Comparison of ENCODE assay signal across 9 cellular contexts in the genomic region with DNA sequence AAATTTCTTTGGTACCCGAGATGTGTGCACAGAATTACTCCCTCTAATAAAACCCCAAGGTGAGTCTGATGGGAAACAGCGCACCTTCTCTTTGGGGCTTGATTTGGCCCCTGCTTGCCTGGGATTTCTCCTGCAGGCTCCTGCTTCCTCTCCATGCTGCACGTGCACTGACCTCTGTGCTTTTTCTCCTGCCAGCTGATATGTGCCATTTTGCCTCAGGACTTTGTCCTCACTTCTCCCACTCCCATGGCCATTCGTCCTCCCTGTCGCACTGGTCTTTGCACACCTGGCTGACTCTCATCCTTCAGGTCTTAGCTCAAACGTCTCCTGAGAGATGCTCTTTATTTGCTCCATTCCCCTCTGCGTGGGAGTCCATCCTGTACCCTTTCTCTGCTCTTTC. TPM values are rescaled to one million over a fixed set of nuclear protein-coding genes. Genes with fewer than 3 reads are reported as not detected.
DNase-seq lines count a peak whose midpoint lies in the region; ATAC-seq and TF ChIP-seq lines count a peak whose summit lies in the region.
"Had no signal": no experiment of that assay in that cellular context is flagged by ENCODE, and none has a peak within 500 bp of the region (broad histone marks: within the 10 kb centered on the region; RNA-seq: fewer than 3 reads in every experiment).

No MANE protein-coding gene starts in this region.

- TF ChIP-seq CTCF in CD8-positive, alpha-beta T cell (IDR thresholded peaks at IDR 0.05), result no peak
- TF ChIP-seq CTCF in epithelial cell of proximal tubule (conservative IDR thresholded peaks at IDR 0.05; ENCODE audit: low read depth, low read length) (no peak), osteocyte (IDR thresholded peaks at IDR 0.05) (no peak)

- no peak for DNase-seq in CD8-positive, alpha-beta T cell
- DNase-seq in SK-N-MC (ENCODE audit: low read depth, low spot score) (no peak), epithelial cell of proximal tubule (ENCODE audit: low read depth) (no peak), osteocyte (ENCODE audit: extremely low spot score, unreplicated experiment) (no peak), NCI-H524 treated with DMSO at 0.1 percent for 48 hours (lab: John Stamatoyannopoulos, UW) (no peak), NCI-H2029 treated with DMSO at 0.1 percent for 48 hours (lab: John Stamatoyannopoulos, UW) (no peak)
- DNase-seq in stimulated activated CD4-positive, alpha-beta T cell treated with anti-CD3 and anti-CD28 coated beads, Interleukin-1b, Interleukin-23, amount 100 ng/mL, for 48 hours, result no peak
- DNase-seq: NCI-H2227 treated with DMSO at 0.1 percent for 48 hours had no signal

- no peak overlapping the region for H3K9ac ChIP-seq in SK-N-MC (ENCODE audit: insufficient read length)

- no peaks in the 10 kb centered on the region for H3K27me3 ChIP-seq in CD8-positive, alpha-beta T cell (ENCODE audit: insufficient read depth, low read length)

- peaks cover 6% of the 10 kb centered on the region for H3K9me3 ChIP-seq in CD8-positive, alpha-beta T cell (ENCODE audit: low read length)
- peaks cover 10% of the 10 kb centered on the region; the same call in 1 of the 2 replicates for H3K9me3 ChIP-seq in SK-N-MC (ENCODE audit: low read depth, low read length)

- no peaks in the 10 kb centered on the region for H3K36me3 ChIP-seq in CD8-positive, alpha-beta T cell (ENCODE audit: insufficient read depth, low read length)
- H3K36me3 ChIP-seq in SK-N-MC (ENCODE audit: insufficient read depth, low read length), result peaks cover 33% of the 10 kb centered on the region

- no peak for ATAC-seq in CD8-positive, alpha-beta T cell
- no peak for ATAC-seq in GM19324 (IDR thresholded peaks at IDR 0.05; ENCODE audit: low FRiP score, unreplicated experiment)

- H3K4me3 Mint-ChIP-seq in CD8-positive, alpha-beta T cell, result peak overlapping the region; percentile 88
- peak overlapping the region; percentile 33 for H3K4me3 Mint-ChIP-seq in osteocyte (ENCODE audit: unreplicated experiment)

- intact Hi-C loops in CD8-positive, alpha-beta T cell (cut with DNase I, micrococcal nuclease), result loop anchor here in 1 of 2 experiments (5.0 kb wide), 1 partner anchor 316 kb away; a partner anchor contains a TSS

- H3K4me3 ChIP-seq in CD8-positive, alpha-beta T cell (ENCODE audit: low read depth, low read length), result no peak overlapping the region
- peak overlapping the region; percentile 82 for H3K4me3 ChIP-seq in SK-N-MC
- H3K4me3 ChIP-seq in epithelial cell of proximal tubule (ENCODE audit: low read depth, low read length), result peak overlapping the region; percentile 97

- POLR2A ChIA-PET in CD8-positive, alpha-beta T cell (lab: Charles Lee), result interaction anchor here (0.6 to 2.8 kb wide), 3 partner anchors 7 to 11 kb away, joined by 4 to 24 read pairs (median 6); a partner anchor contains a TSS

- CTCF ChIA-PET in CD8-positive, alpha-beta T cell (lab: Charles Lee), result interaction anchor here (1.1 to 1.3 kb wide), 5 partner anchors 11 to 54 kb away, joined by 3 to 5 read pairs (median 3); a partner anchor contains a TSS

- H3K4me1 Mint-ChIP-seq in CD8-positive, alpha-beta T cell (ENCODE audit: low read depth), result peaks cover 43% of the 10 kb centered on the region
- peaks cover 13% of the 10 kb centered on the region for H3K4me1 Mint-ChIP-seq in osteocyte (ENCODE audit: unreplicated experiment)

- no peak overlapping the region for H3K27ac ChIP-seq in CD8-positive, alpha-beta T cell (ENCODE audit: low read depth, low read length)
- no peak overlapping the region for H3K27ac ChIP-seq in SK-N-MC

- peak overlapping the region; percentile 19 for H3K27ac Mint-ChIP-seq in CD8-positive, alpha-beta T cell
- no peak overlapping the region for H3K27ac Mint-ChIP-seq in osteocyte (ENCODE audit: unreplicated experiment)

- H3K36me3 Mint-ChIP-seq in CD8-positive, alpha-beta T cell, result peaks cover 31% of the 10 kb centered on the region
- no peaks in the 10 kb centered on the region for H3K36me3 Mint-ChIP-seq in osteocyte (ENCODE audit: unreplicated experiment)

- peaks cover 5% of the 10 kb centered on the region for H3K9me3 Mint-ChIP-seq in CD8-positive, alpha-beta T cell
- no peaks in the 10 kb centered on the region for H3K9me3 Mint-ChIP-seq in osteocyte (ENCODE audit: unreplicated experiment)

- peaks cover 28% of the 10 kb centered on the region for H3K4me1 ChIP-seq in CD8-positive, alpha-beta T cell (ENCODE audit: insufficient read depth, low read length)

- H3K27me3 Mint-ChIP-seq in CD8-positive, alpha-beta T cell (ENCODE audit: low read depth), result no peaks in the 10 kb centered on the region
- H3K27me3 Mint-ChIP-seq in osteocyte (ENCODE audit: unreplicated experiment), result peaks cover 7% of the 10 kb centered on the region

RNA-seq across cellular contexts. Expression of a gene that starts 1.2 kb away (rescaled TPM):
- total RNA-seq in CD8-positive, alpha-beta T cell, result 1 to 10 TPM; 4.5 to 5.0 TPM
- total RNA-seq in epithelial cell of proximal tubule, result 118 and 128 TPM in 2 replicates
- 17.2 and 18.0 TPM in 2 replicates for total RNA-seq in osteocyte

RNA-seq across cellular contexts. Expression of a gene that starts 10.7 kb away (rescaled TPM):
- total RNA-seq in CD8-positive, alpha-beta T cell, result 10 to 100 TPM; 13.9 to 15.4 TPM
- total RNA-seq in epithelial cell of proximal tubule (19.7 and 36.2 TPM in 2 replicates), osteocyte (16.4 and 16.6 TPM in 2 replicates)
